1 cellular context compared by ENCODE assay signal in the genomic region with DNA sequence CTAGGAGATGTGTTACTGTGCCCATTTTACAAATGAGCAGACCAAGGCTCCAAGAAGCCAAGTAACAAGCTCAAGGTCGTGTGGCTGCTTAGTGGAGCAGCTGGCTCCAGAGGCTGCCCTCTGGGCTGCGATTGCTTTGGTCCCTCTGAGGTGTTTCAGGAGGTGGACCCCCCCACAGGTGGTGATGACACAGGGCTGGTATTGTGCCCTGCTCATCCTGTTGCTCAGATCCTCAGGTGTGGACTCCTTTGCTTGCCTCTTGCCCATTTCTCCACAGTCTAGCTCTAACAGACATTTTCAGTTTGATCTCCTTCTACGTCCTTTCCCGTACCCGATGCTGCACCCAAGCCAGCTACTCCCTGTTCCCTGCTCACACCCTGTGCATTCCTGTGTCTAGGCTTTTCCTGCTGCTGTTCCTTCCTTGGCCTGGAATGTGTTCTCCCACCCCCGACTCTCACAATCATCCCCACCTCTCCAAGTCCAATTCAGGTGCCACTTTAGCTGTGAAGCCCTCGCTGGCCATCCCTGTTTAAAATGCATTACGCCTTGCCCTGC.
TF ChIP-seq lines count a peak whose summit lies in the region.

No MANE protein-coding gene starts in this region.

TF ChIP-seq in GM23338, 12 proteins besides CTCF, POLR2A, EP300 and RAD21 (continued from another document):
- TF ChIP-seq, protein P1, sequence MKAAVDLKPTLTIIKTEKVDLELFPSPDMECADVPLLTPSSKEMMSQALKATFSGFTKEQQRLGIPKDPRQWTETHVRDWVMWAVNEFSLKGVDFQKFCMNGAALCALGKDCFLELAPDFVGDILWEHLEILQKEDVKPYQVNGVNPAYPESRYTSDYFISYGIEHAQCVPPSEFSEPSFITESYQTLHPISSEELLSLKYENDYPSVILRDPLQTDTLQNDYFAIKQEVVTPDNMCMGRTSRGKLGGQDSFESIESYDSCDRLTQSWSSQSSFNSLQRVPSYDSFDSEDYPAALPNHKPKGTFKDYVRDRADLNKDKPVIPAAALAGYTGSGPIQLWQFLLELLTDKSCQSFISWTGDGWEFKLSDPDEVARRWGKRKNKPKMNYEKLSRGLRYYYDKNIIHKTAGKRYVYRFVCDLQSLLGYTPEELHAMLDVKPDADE (IDR thresholded peaks at IDR 0.05), result no peak
- no peak for TF ChIP-seq STAT1 (IDR thresholded peaks at IDR 0.05; ENCODE audit: unreplicated experiment)
- TF ChIP-seq NANOG (IDR thresholded peaks at IDR 0.05; ENCODE audit: borderline replicate concordance), result no peak
- TF ChIP-seq ZNF331 (CRISPR knock-in tag; IDR thresholded peaks at IDR 0.05; ENCODE audit: low read depth), result no peak
- TF ChIP-seq, protein P2, sequence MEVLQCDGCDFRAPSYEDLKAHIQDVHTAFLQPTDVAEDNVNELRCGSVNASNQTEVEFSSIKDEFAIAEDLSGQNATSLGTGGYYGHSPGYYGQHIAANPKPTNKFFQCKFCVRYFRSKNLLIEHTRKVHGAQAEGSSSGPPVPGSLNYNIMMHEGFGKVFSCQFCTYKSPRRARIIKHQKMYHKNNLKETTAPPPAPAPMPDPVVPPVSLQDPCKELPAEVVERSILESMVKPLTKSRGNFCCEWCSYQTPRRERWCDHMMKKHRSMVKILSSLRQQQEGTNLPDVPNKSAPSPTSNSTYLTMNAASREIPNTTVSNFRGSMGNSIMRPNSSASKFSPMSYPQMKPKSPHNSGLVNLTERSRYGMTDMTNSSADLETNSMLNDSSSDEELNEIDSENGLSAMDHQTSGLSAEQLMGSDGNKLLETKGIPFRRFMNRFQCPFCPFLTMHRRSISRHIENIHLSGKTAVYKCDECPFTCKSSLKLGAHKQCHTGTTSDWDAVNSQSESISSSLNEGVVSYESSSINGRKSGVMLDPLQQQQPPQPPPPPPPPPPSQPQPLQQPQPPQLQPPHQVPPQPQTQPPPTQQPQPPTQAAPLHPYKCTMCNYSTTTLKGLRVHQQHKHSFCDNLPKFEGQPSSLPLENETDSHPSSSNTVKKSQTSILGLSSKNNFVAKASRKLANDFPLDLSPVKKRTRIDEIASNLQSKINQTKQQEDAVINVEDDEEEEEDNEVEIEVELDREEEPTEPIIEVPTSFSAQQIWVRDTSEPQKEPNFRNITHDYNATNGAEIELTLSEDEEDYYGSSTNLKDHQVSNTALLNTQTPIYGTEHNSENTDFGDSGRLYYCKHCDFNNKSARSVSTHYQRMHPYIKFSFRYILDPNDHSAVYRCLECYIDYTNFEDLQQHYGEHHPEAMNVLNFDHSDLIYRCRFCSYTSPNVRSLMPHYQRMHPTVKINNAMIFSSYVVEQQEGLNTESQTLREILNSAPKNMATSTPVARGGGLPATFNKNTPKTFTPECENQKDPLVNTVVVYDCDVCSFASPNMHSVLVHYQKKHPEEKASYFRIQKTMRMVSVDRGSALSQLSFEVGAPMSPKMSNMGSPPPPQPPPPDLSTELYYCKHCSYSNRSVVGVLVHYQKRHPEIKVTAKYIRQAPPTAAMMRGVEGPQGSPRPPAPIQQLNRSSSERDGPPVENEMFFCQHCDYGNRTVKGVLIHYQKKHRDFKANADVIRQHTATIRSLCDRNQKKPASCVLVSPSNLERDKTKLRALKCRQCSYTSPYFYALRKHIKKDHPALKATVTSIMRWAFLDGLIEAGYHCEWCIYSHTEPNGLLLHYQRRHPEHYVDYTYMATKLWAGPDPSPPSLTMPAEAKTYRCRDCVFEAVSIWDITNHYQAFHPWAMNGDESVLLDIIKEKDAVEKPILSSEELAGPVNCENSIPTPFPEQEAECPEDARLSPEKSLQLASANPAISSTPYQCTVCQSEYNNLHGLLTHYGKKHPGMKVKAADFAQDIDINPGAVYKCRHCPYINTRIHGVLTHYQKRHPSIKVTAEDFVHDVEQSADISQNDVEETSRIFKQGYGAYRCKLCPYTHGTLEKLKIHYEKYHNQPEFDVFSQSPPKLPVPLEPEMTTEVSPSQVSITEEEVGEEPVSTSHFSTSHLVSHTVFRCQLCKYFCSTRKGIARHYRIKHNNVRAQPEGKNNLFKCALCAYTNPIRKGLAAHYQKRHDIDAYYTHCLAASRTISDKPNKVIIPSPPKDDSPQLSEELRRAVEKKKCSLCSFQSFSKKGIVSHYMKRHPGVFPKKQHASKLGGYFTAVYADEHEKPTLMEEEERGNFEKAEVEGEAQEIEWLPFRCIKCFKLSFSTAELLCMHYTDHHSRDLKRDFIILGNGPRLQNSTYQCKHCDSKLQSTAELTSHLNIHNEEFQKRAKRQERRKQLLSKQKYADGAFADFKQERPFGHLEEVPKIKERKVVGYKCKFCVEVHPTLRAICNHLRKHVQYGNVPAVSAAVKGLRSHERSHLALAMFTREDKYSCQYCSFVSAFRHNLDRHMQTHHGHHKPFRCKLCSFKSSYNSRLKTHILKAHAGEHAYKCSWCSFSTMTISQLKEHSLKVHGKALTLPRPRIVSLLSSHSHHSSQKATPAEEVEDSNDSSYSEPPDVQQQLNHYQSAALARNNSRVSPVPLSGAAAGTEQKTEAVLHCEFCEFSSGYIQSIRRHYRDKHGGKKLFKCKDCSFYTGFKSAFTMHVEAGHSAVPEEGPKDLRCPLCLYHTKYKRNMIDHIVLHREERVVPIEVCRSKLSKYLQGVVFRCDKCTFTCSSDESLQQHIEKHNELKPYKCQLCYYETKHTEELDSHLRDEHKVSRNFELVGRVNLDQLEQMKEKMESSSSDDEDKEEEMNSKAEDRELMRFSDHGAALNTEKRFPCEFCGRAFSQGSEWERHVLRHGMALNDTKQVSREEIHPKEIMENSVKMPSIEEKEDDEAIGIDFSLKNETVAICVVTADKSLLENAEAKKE (CRISPR knock-in tag; IDR thresholded peaks at IDR 0.05), result no peak
- no peak for TF ChIP-seq EZH2 (IDR thresholded peaks at IDR 0.05; ENCODE audit: low read depth, unreplicated experiment)
- no peak for TF ChIP-seq JUNB (IDR thresholded peaks at IDR 0.05; ENCODE audit: unreplicated experiment)
- TF ChIP-seq CREB1 (CRISPR knock-in tag; IDR thresholded peaks at IDR 0.05; ENCODE audit: low read depth), result no peak
- no peak for TF ChIP-seq EZH2phosphoT487 (IDR thresholded peaks at IDR 0.05; ENCODE audit: unreplicated experiment)
